Comparison of ENCODE assay signal across 13 cellular contexts in the genomic region with DNA sequence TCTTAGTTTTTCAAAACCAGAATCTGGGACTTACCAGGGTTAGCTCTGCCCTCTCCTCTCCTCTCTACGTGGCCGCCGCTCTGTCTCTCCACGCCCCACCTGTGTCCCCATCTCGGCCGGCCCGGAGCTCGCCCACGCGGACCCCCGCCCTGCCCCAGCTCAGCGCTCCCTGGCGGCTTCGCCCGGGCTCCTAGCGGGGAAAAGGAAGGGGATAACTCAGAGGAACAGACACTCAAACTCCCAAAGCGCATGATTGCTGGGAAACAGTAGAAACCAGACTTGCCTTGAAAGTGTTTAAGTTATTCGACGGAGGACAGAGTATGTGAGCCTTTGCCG. TPM values are rescaled to one million over a fixed set of nuclear protein-coding genes. Genes with fewer than 3 reads are reported as not detected.
DNase-seq lines count a peak whose midpoint lies in the region; ATAC-seq and TF ChIP-seq lines count a peak whose summit lies in the region.
"Had no signal": no experiment of that assay in that cellular context is flagged by ENCODE, and none has a peak within 500 bp of the region (broad histone marks: within the 10 kb centered on the region; RNA-seq: fewer than 3 reads in every experiment).

No MANE protein-coding gene starts in this region.

- in situ Hi-C loops in brain microvascular endothelial cell (cut with HindIII; ENCODE audit: low pct_ligation_motif_present, low sequenced_read_pairs), result no loop called here

- H3K4me1 Mint-ChIP-seq in CD4-positive, CD25-positive, alpha-beta regulatory T cell, result peaks cover 14 to 66% (median 39%) of the 10 kb centered on the region in 4 donors
- H3K4me1 Mint-ChIP-seq in H9 (peaks cover 20 to 47% of the 10 kb centered on the region in 2 experiments), nephron (peaks cover 39% of the 10 kb centered on the region)

- WGBS in H9 (ENCODE audit: extremely low coverage, insufficient read length, low lambda C conversion rate), result no CpG with 5 or more reads among the region's 20 CpGs

- H3K27me3 Mint-ChIP-seq in CD4-positive, CD25-positive, alpha-beta regulatory T cell, result peaks cover 80% of the 10 kb centered on the region
- peaks cover 97% of the 10 kb centered on the region for H3K27me3 Mint-ChIP-seq in H9 (ENCODE audit: low read depth)
- peaks cover 92% of the 10 kb centered on the region for H3K27me3 Mint-ChIP-seq in nephron (ENCODE audit: low read depth)

- H3K79me1 ChIP-seq in H9 (ENCODE audit: insufficient read depth, low read depth, low read length, poor library complexity, severe bottlenecking), result no peaks in the 10 kb centered on the region

- DNase-seq in CD4-positive, CD25-positive, alpha-beta regulatory T cell, result no peak
- DNase-seq in H9 (peak; percentile 43), breast epithelium (ENCODE audit: low spot score in 2 of 2) (no peak), DMS53 treated with DMSO at 0.1 percent for 48 hours (lab: John Stamatoyannopoulos, UW; ENCODE audit: unreplicated experiment) (no peak), brain microvascular endothelial cell (no peak), left lung (no peak)
- DNase-seq in stimulated activated CD4-positive, alpha-beta T cell treated with anti-CD3 and anti-CD28 coated beads, Interleukin-4, amount 100 ng/mL, for 24 hours, result no peak
- DNase-seq: NCI-H774, nucleus accumbens had no signal

- TF ChIP-seq POLR2A in breast epithelium (IDR thresholded peaks at IDR 0.05), result no peak

- no peak overlapping the region for H2BK15ac ChIP-seq in H9 (ENCODE audit: low read depth, low read length)

- TF ChIP-seq CTCF in H9 (conservative IDR thresholded peaks at IDR 0.05), result no peak
- TF ChIP-seq CTCF in breast epithelium (IDR thresholded peaks at IDR 0.05), result no peak
- no peak for TF ChIP-seq CTCF in nephron (IDR thresholded peaks at IDR 0.05; ENCODE audit: unreplicated experiment in 3 of 3)
- TF ChIP-seq CTCF in brain microvascular endothelial cell (IDR thresholded peaks at IDR 0.05; ENCODE audit: low read depth, low read length, missing control alignments), result no peak
- no peak for TF ChIP-seq CTCF in left lung (IDR thresholded peaks at IDR 0.05)

- H2AFZ ChIP-seq in H9 (ENCODE audit: low read length), result no peak overlapping the region

- no peak overlapping the region for H3K27ac ChIP-seq in CD4-positive, CD25-positive, alpha-beta regulatory T cell (ENCODE audit: insufficient read depth, low read length, poor library complexity, severe bottlenecking)
- no peak overlapping the region for H3K27ac ChIP-seq in H9 (ENCODE audit: insufficient read length, low read depth, low read length)
- no peak overlapping the region for H3K27ac ChIP-seq in breast epithelium
- H3K27ac ChIP-seq in brain microvascular endothelial cell, result no peak overlapping the region
- no peak overlapping the region for H3K27ac ChIP-seq in left lung
- H3K27ac ChIP-seq: esophagus muscularis mucosa had no signal

- no peak overlapping the region for H3K9ac ChIP-seq in H9 (ENCODE audit: extremely low read depth, insufficient read length, low read length)

- no peak overlapping the region for H3T11ph ChIP-seq in H9 (ENCODE audit: low read length)

- no peaks in the 10 kb centered on the region for H3K79me2 ChIP-seq in H9 (ENCODE audit: insufficient read depth, low read length)

- H3K36me3 ChIP-seq in CD4-positive, CD25-positive, alpha-beta regulatory T cell (ENCODE audit: control insufficient read depth, insufficient read depth, low read length), result no peaks in the 10 kb centered on the region
- H3K36me3 ChIP-seq in breast epithelium, result no peaks in the 10 kb centered on the region
- no peaks in the 10 kb centered on the region for H3K36me3 ChIP-seq in brain microvascular endothelial cell (replicated peaks)
- no peaks in the 10 kb centered on the region for H3K36me3 ChIP-seq in left lung
- H3K36me3 ChIP-seq: transverse colon had no signal

- H2BK12ac ChIP-seq in H9 (ENCODE audit: insufficient read length, low read depth, low read length), result no peak overlapping the region

- peaks cover 80% of the 10 kb centered on the region for H3K4me1 ChIP-seq in CD4-positive, CD25-positive, alpha-beta regulatory T cell (ENCODE audit: control insufficient read depth, insufficient read depth, low read length, poor library complexity, severe bottlenecking)
- H3K4me1 ChIP-seq in H9 (ENCODE audit: insufficient read depth, low read length), result peaks cover 3% of the 10 kb centered on the region; the same call in 1 of the 2 replicates
- H3K4me1 ChIP-seq in breast epithelium, result peaks cover 12 to 24% of the 10 kb centered on the region in 2 donors
- H3K4me1 ChIP-seq in left lung, result peaks cover 22 to 83% of the 10 kb centered on the region in 2 donors

- H3K27me3 ChIP-seq in CD4-positive, CD25-positive, alpha-beta regulatory T cell (ENCODE audit: control insufficient read depth, insufficient read depth, low read length), result peaks cover 51% of the 10 kb centered on the region
- H3K27me3 ChIP-seq in H9 (ENCODE audit: insufficient read depth, low read length) (peaks cover 79% of the 10 kb centered on the region), breast epithelium (peaks cover 32 to 100% of the 10 kb centered on the region in 2 donors), brain microvascular endothelial cell (replicated peaks) (peaks cover 97% of the 10 kb centered on the region), left lung (peaks cover 100% of the 10 kb centered on the region in 2 donors)

- no peak overlapping the region for H4K91ac ChIP-seq in H9 (ENCODE audit: insufficient read length, low read depth, low read length)

- ATAC-seq in CD4-positive, CD25-positive, alpha-beta regulatory T cell (ENCODE audit: low read depth in 2 of 2), result no peak
- ATAC-seq in left lung, result no peak
- ATAC-seq: GM12878 had no signal

- H3K36me3 Mint-ChIP-seq in CD4-positive, CD25-positive, alpha-beta regulatory T cell, result no peaks in the 10 kb centered on the region
- peaks cover 0 to 2% (median 0%) of the 10 kb centered on the region in 3 experiments; a peak in 1 of 7 replicates for H3K36me3 Mint-ChIP-seq in H9 (ENCODE audit: insufficient read depth in 1 of 3, low read depth in 3 of 3)
- no peaks in the 10 kb centered on the region for H3K36me3 Mint-ChIP-seq in nephron (ENCODE audit: low read depth)

- no peak overlapping the region for H4K5ac ChIP-seq in H9 (ENCODE audit: insufficient read length, low read depth, low read length)

- H3K14ac ChIP-seq in H9 (ENCODE audit: insufficient read depth, low read length), result no peak overlapping the region

- no peak overlapping the region for H3K18ac ChIP-seq in H9 (ENCODE audit: insufficient read length, low read depth, low read length)

- no peak overlapping the region for H3K23ac ChIP-seq in H9 (ENCODE audit: insufficient read length, low read depth, low read length)

- H3K4me2 ChIP-seq in H9 (ENCODE audit: insufficient read depth, insufficient read length, low read length), result peak overlapping the region; percentile 51

- no peak overlapping the region for H2BK5ac ChIP-seq in H9 (ENCODE audit: insufficient read length, low read length)

- H2AK5ac ChIP-seq in H9 (ENCODE audit: insufficient read length, low read length), result no peak overlapping the region

- no peak overlapping the region for H2BK20ac ChIP-seq in H9 (ENCODE audit: low read depth, low read length, poor library complexity, severe bottlenecking)

- H3K27ac Mint-ChIP-seq in CD4-positive, CD25-positive, alpha-beta regulatory T cell, result peak overlapping the region in 1 of 3 donors; percentile 14
- no peak overlapping the region for H3K27ac Mint-ChIP-seq in H9
- no peak overlapping the region for H3K27ac Mint-ChIP-seq in nephron

- H3K4me3 Mint-ChIP-seq in CD4-positive, CD25-positive, alpha-beta regulatory T cell, result peak overlapping the region; percentile 76 to 88 (median 82)
- H3K4me3 Mint-ChIP-seq in H9 (peak overlapping the region; percentile 29 to 78), nephron (peak overlapping the region; percentile 54 to 73 (median 57))

- intact Hi-C loops in breast epithelium (cut with DNase I; ENCODE audit: low total_unique reads), result no loop called here
- intact Hi-C loops in left lung (cut with DNase I), result no loop called here

- no peak overlapping the region for H4K8ac ChIP-seq in H9 (replicated peaks; ENCODE audit: insufficient read length, low read depth, low read length)

- H3K4me3 ChIP-seq in CD4-positive, CD25-positive, alpha-beta regulatory T cell (ENCODE audit: low read depth, low read length), result peak overlapping the region; percentile 31
- peak overlapping the region in 2 of 3 donors; percentile 41 to 63 for H3K4me3 ChIP-seq in breast epithelium
- H3K4me3 ChIP-seq in brain microvascular endothelial cell (ENCODE audit: low read depth, low read length), result no peak overlapping the region
- no peak overlapping the region for H3K4me3 ChIP-seq in left lung
- H3K4me3 ChIP-seq: GM12878 had no signal

- H4K20me1 ChIP-seq in H9 (ENCODE audit: control insufficient read depth, insufficient read depth, insufficient read length), result no peaks in the 10 kb centered on the region

- no peaks in the 10 kb centered on the region for H3K9me3 ChIP-seq in CD4-positive, CD25-positive, alpha-beta regulatory T cell (ENCODE audit: control insufficient read depth in 2 of 2, low read length in 2 of 2)
- no peaks in the 10 kb centered on the region for H3K9me3 ChIP-seq in H9 (ENCODE audit: control insufficient read depth, low read depth, low read length)
- no peaks in the 10 kb centered on the region for H3K9me3 ChIP-seq in breast epithelium
- no peaks in the 10 kb centered on the region for H3K9me3 ChIP-seq in left lung
- H3K9me3 ChIP-seq: esophagus muscularis mucosa, transverse colon had no signal

- H3K56ac ChIP-seq in H9 (ENCODE audit: insufficient read length, low read depth, low read length), result no peak overlapping the region

- peaks cover 7% of the 10 kb centered on the region for H3K23me2 ChIP-seq in H9 (ENCODE audit: insufficient read length, low read depth, low read length, poor library complexity, severe bottlenecking)

- H3K9me3 Mint-ChIP-seq in CD4-positive, CD25-positive, alpha-beta regulatory T cell, result peaks cover 0 to 4% (median 0%) of the 10 kb centered on the region in 7 donors
- peaks cover 6 to 15% of the 10 kb centered on the region in 2 experiments; a peak in 4 of 5 replicates for H3K9me3 Mint-ChIP-seq in H9
- H3K9me3 Mint-ChIP-seq in nephron, result peaks cover 2% of the 10 kb centered on the region

- no peak overlapping the region for H2BK120ac ChIP-seq in H9 (ENCODE audit: low read depth, low read length, poor library complexity, severe bottlenecking)

- no peak overlapping the region for H3K4ac ChIP-seq in H9 (ENCODE audit: low read depth, low read length)

RNA-seq across cellular contexts. Expression of gene ISL2, which starts 5.4 kb away (rescaled TPM):
- 1.4 TPM for total RNA-seq in CD4-positive, CD25-positive, alpha-beta regulatory T cell
- polyA plus RNA-seq in CD4-positive, CD25-positive, alpha-beta regulatory T cell, result not detected
- total RNA-seq in H9 (2021) (0.15 and 0.33 TPM in 2 replicates), breast epithelium (under 1 TPM in 1 of 3 donors, not detected in 2; 0.29 TPM), left lung (under 1 TPM; 0.17 to 0.39 TPM)

RNA-seq across cellular contexts. Expression of gene ETFA, which starts 30.7 kb away (rescaled TPM):
- 44.5 TPM for total RNA-seq in CD4-positive, CD25-positive, alpha-beta regulatory T cell
- polyA plus RNA-seq in CD4-positive, CD25-positive, alpha-beta regulatory T cell, result 100 to 1,000 TPM in 3 of 4 donors, 10 to 100 TPM in 1; 98.0 to 166 (median 120) TPM
- 94.2 and 109 TPM in 2 replicates for total RNA-seq in H9 (2021)
- total RNA-seq in breast epithelium, result 100 to 1,000 TPM in 2 of 3 donors, 10 to 100 TPM in 1; 96.0 to 108 (median 108) TPM
- 100 to 1,000 TPM; 102 to 110 TPM for total RNA-seq in left lung

Comparison
In these comparisons a context has a peak if more than half of its experiments do, and no peak if none do; other contexts are left out.
1. H3K4me3 ChIP-seq: peak in CD4-positive, CD25-positive, alpha-beta regulatory T cell (single experiment) and breast epithelium (2 of 3); none in brain microvascular endothelial cell (single experiment) and left lung (0 of 2).
2. Peak in every context shown above with its lines, with median percentiles within 50 percentile points of each other: H3K4me3 Mint-ChIP-seq.